In the genomic region with DNA sequence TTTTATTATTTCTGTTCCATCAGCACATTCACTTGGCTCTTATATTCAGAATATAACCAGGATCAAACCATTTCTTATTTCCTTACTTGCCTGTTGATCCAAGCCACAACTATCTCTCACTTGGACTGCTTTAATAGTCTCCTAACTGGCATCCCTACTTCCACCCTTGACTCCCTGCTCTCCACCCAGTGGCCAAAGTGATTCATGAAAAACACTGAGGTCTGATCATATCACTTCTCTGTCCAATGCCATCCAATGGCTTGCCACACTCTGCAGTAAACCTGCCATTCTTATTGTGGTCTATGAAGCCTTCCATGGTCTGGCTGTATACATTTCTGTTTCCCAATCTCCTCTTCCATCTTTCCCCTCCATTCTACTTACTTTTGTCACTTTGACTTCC, we compare ENCODE assay signal across 26 cellular contexts.
A peak's percentile ranks its signal among the peaks of the same experiment; 100 is the strongest.
DNase-seq lines count a peak whose midpoint lies in the region; ATAC-seq and TF ChIP-seq lines count a peak whose summit lies in the region.
"Had no signal": no experiment of that assay in that cellular context is flagged by ENCODE, and none has a peak within 500 bp of the region (broad histone marks: within the 10 kb centered on the region; RNA-seq: fewer than 3 reads in every experiment).

No MANE protein-coding gene starts in this region.

- H3K27me3 Mint-ChIP-seq in GM23338 (ENCODE audit: insufficient read depth, low read depth, poor library complexity) (peaks cover 2% of the 10 kb centered on the region), WTC11 (ENCODE audit: low read depth) (no peaks in the 10 kb centered on the region)
- H3K27me3 Mint-ChIP-seq: IgD-negative memory B cell had no signal

- no peak for TF ChIP-seq POLR2A in testis (IDR thresholded peaks at IDR 0.05)
- no peak for TF ChIP-seq POLR2A in esophagus squamous epithelium (IDR thresholded peaks at IDR 0.05)

- H3K4me3 Mint-ChIP-seq in GM23338: no peak overlapping the region
- no peak overlapping the region for H3K4me3 Mint-ChIP-seq in WTC11
- H3K4me3 Mint-ChIP-seq: CD8-positive, alpha-beta T cell; IgD-negative memory B cell had no signal

- intact Hi-C loops in testis (cut with DNase I; ENCODE audit: low total_unique reads) (no loop called here), esophagus squamous epithelium (cut with DNase I) (no loop called here)

- H3K27ac Mint-ChIP-seq in GM23338: no peak overlapping the region
- no peak overlapping the region for H3K27ac Mint-ChIP-seq in WTC11
- H3K27ac Mint-ChIP-seq: CD8-positive, alpha-beta T cell had no signal

- no peaks in the 10 kb centered on the region for H3F3A ChIP-seq in GM23338 (replicated peaks; ENCODE audit: low read depth)

- H3K4me3 ChIP-seq in DND-41 (ENCODE audit: low read depth in 1 of 2, low read length in 2 of 2) (no peak overlapping the region), GM23338 (no peak overlapping the region), testis (no peak overlapping the region), esophagus squamous epithelium (no peak overlapping the region)
- H3K4me3 ChIP-seq: GM23248, Peyer's patch, SK-N-MC had no signal

- H3K4me1 Mint-ChIP-seq in GM23338 (no peaks in the 10 kb centered on the region), WTC11 (no peaks in the 10 kb centered on the region)

- H3K36me3 ChIP-seq in DND-41 (ENCODE audit: insufficient read depth, low read length): no peaks in the 10 kb centered on the region
- no peaks in the 10 kb centered on the region for H3K36me3 ChIP-seq in GM23338 (ENCODE audit: insufficient read depth)
- H3K36me3 ChIP-seq in testis (ENCODE audit: low read depth, missing control alignments): no peaks in the 10 kb centered on the region
- no peaks in the 10 kb centered on the region for H3K36me3 ChIP-seq in esophagus squamous epithelium
- H3K36me3 ChIP-seq: Peyer's patch had no signal

- POLR2A ChIA-PET in WTC11 (lab: Charles Lee): no interaction called here

- H3K9me3 ChIP-seq in DND-41 (ENCODE audit: insufficient read depth, low read length, severe bottlenecking) (no peaks in the 10 kb centered on the region), testis (no peaks in the 10 kb centered on the region), esophagus squamous epithelium (no peaks in the 10 kb centered on the region)
- H3K9me3 ChIP-seq: Caco-2, Peyer's patch had no signal

- ATAC-seq in DND-41 (ENCODE audit: insufficient read depth, low read depth) (no peak), GM23338 (peak; percentile 49), WTC11 (peak; percentile 51; the same call in 1 of the 2 replicates), GM21576 (IDR thresholded peaks at IDR 0.05; ENCODE audit: unreplicated experiment) (no peak)
- ATAC-seq: CD8-positive, alpha-beta T cell had no signal

- DNase-seq in DND-41: no peak
- peak; percentile 8 for DNase-seq in GM23338 (ENCODE audit: low spot score)
- DNase-seq in WTC11 (ENCODE audit: low spot score): no peak
- DNase-seq in kidney tubule cell (ENCODE audit: low spot score): peak; percentile 11
- DNase-seq in testis: no peak
- DNase-seq in esophagus squamous epithelium (lab: John Stamatoyannopoulos, UW): no peak
- DNase-seq: C1 segment of cervical spinal cord; Caco-2; CD8-positive, alpha-beta T cell; EL; GDM1; GM23248; HCEC 1CT; MM.1S; NCI-H1694; NCI-H2029 treated with DMSO at 0.1 percent for 48 hours; NCI-H446 treated with DMSO at 0.1 percent for 48 hours; NCI-H526; OCI-M1; Peyer's patch; SHP77 treated with DMSO at 0.1 percent for 48 hours had no signal

- 0 out of 2 replicates have a peak, but pooled peaks cover 4% of the 10 kb centered on the region for H3K9me2 ChIP-seq in GM23338 (ENCODE audit: insufficient read depth)

- CTCF ChIA-PET in WTC11 (lab: Charles Lee): interaction anchor here (0.6 kb wide), 1 partner anchor 11 kb away, joined by 3 read pairs; no protein-coding TSS in a partner anchor

- no peaks in the 10 kb centered on the region for H3K36me3 Mint-ChIP-seq in GM23338 (ENCODE audit: low read depth)
- no peaks in the 10 kb centered on the region for H3K36me3 Mint-ChIP-seq in WTC11
- H3K36me3 Mint-ChIP-seq: CD8-positive, alpha-beta T cell had no signal

- H3K9me3 Mint-ChIP-seq in GM23338: no peaks in the 10 kb centered on the region; the same call in 2 of the 3 replicates
- H3K9me3 Mint-ChIP-seq in WTC11: peaks cover 3% of the 10 kb centered on the region; the same call in 1 of the 2 replicates
- H3K9me3 Mint-ChIP-seq: CD8-positive, alpha-beta T cell; IgD-negative memory B cell had no signal

- no peaks in the 10 kb centered on the region for H4K20me1 ChIP-seq in DND-41 (ENCODE audit: insufficient read depth, low read length)
- no peaks in the 10 kb centered on the region for H4K20me1 ChIP-seq in GM23338 (replicated peaks; ENCODE audit: insufficient read depth)

- TF ChIP-seq CTCF in DND-41 (IDR thresholded peaks at IDR 0.05; ENCODE audit: borderline replicate concordance, extremely low read depth, low read length, poor library complexity, severe bottlenecking) (peak; percentile 5), GM23338 (conservative IDR thresholded peaks at IDR 0.05; ENCODE audit: low read depth in 2 of 2) (peak in 1 of 2 experiments; percentile 26; a peak in 2 of 4 replicates), WTC11 (IDR thresholded peaks at IDR 0.05) (no peak), testis (IDR thresholded peaks at IDR 0.05) (no peak), esophagus squamous epithelium (IDR thresholded peaks at IDR 0.05) (no peak)

- H3K4me2 ChIP-seq in DND-41 (ENCODE audit: insufficient read depth, low read length) (no peak overlapping the region), GM23338 (no peak overlapping the region)
- H3K4me2 ChIP-seq: KMS-11 had no signal

- no peak overlapping the region for H3K27ac ChIP-seq in DND-41 (ENCODE audit: low read length)
- H3K27ac ChIP-seq in GM23338 (ENCODE audit: low read depth): no peak overlapping the region
- no peak overlapping the region for H3K27ac ChIP-seq in testis
- H3K27ac ChIP-seq in esophagus squamous epithelium: no peak overlapping the region
- H3K27ac ChIP-seq: GM23248, HL-60, KMS-11, Peyer's patch, SK-N-MC had no signal

- H2AFZ ChIP-seq in DND-41 (ENCODE audit: low read depth, low read length): no peak overlapping the region
- no peak overlapping the region for H2AFZ ChIP-seq in GM23338
- H2AFZ ChIP-seq: GM23248 had no signal

- no peaks in the 10 kb centered on the region for H3K4me1 ChIP-seq in DND-41 (ENCODE audit: insufficient read depth, low read length)
- H3K4me1 ChIP-seq in GM23338 (ENCODE audit: insufficient read depth): no peaks in the 10 kb centered on the region
- no peaks in the 10 kb centered on the region for H3K4me1 ChIP-seq in testis
- no peaks in the 10 kb centered on the region for H3K4me1 ChIP-seq in esophagus squamous epithelium
- H3K4me1 ChIP-seq: Caco-2 had no signal

- H3K27me3 ChIP-seq in DND-41 (ENCODE audit: insufficient read depth, low read length, poor library complexity) (no peaks in the 10 kb centered on the region), GM23338 (ENCODE audit: insufficient read depth) (no peaks in the 10 kb centered on the region), testis (no peaks in the 10 kb centered on the region), esophagus squamous epithelium (no peaks in the 10 kb centered on the region)
- H3K27me3 ChIP-seq: Peyer's patch had no signal

- H3K79me2 ChIP-seq in DND-41 (ENCODE audit: insufficient read depth, low read length) (no peaks in the 10 kb centered on the region), GM23338 (replicated peaks; ENCODE audit: insufficient read depth) (no peaks in the 10 kb centered on the region)

- H3K9ac ChIP-seq in DND-41 (ENCODE audit: low read depth, low read length): no peak overlapping the region
- H3K9ac ChIP-seq: GM23248, KMS-11 had no signal

TF ChIP-seq in GM23338, 12 proteins besides CTCF, POLR2A, EP300 and RAD21 (continues in another document):
- TF ChIP-seq STAT1 (IDR thresholded peaks at IDR 0.05; ENCODE audit: unreplicated experiment) (no peak), ZNF114 (CRISPR knock-in tag; IDR thresholded peaks at IDR 0.05) (no peak)
- TF ChIP-seq, protein P1, sequence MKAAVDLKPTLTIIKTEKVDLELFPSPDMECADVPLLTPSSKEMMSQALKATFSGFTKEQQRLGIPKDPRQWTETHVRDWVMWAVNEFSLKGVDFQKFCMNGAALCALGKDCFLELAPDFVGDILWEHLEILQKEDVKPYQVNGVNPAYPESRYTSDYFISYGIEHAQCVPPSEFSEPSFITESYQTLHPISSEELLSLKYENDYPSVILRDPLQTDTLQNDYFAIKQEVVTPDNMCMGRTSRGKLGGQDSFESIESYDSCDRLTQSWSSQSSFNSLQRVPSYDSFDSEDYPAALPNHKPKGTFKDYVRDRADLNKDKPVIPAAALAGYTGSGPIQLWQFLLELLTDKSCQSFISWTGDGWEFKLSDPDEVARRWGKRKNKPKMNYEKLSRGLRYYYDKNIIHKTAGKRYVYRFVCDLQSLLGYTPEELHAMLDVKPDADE (IDR thresholded peaks at IDR 0.05): no peak

TF ChIP-seq in WTC11, 78 proteins besides CTCF, POLR2A, EP300 and RAD21 (continues in another document):
- TF ChIP-seq NFYB (CRISPR knock-in tag; conservative IDR thresholded peaks at IDR 0.05; ENCODE audit: low read depth) (no peak), ETV6 (CRISPR knock-in tag; IDR thresholded peaks at IDR 0.05) (no peak), CBFB (CRISPR knock-in tag; IDR thresholded peaks at IDR 0.05; ENCODE audit: low read depth) (no peak), EMX1 (CRISPR knock-in tag; IDR thresholded peaks at IDR 0.05) (no peak)

Comparison
In these comparisons a context has a peak if more than half of its experiments do, and no peak if none do; other contexts are left out.
1. ATAC-seq: peak in GM23338 (single experiment) and WTC11 (single experiment); none in DND-41 (single experiment) and GM21576 (single experiment).
2. DNase-seq: peak in GM23338 (single experiment) and kidney tubule cell (single experiment); none in DND-41 (single experiment), WTC11 (single experiment), testis (single experiment) and esophagus squamous epithelium (single experiment).